Comparison of ENCODE assay signal across 8 cellular contexts in genomic region chrX:145405012-145405411, GRCh38.
DNase-seq lines count a peak whose midpoint lies in the region; ATAC-seq and TF ChIP-seq lines count a peak whose summit lies in the region.

No MANE protein-coding gene starts in this region.

- H3K4me3 ChIP-seq in KMS-11 (IDR thresholded peaks at IDR 0.05; ENCODE audit: insufficient read depth, low read depth, low read length) = no peak overlapping the region
- no peak overlapping the region for H3K4me3 ChIP-seq in sigmoid colon

- no peak overlapping the region for H3K4me2 ChIP-seq in KMS-11

- H3K9ac ChIP-seq in KMS-11 = no peak overlapping the region

- no peak overlapping the region for H2AFZ ChIP-seq in KMS-11 (ENCODE audit: low read depth)

- no peaks in the 10 kb centered on the region for H3K79me2 ChIP-seq in KMS-11 (ENCODE audit: insufficient read depth, low read depth)

- WGBS in sigmoid colon, 2 donors = 0% methylated on average over 1 of the region's 1 CpG

- peak; percentile 7 for DNase-seq in AG20443 (ENCODE audit: low spot score)
- peak; percentile 26 for DNase-seq in GM10248 (ENCODE audit: extremely low spot score)
- peak; percentile 35 for DNase-seq in astrocyte of the hippocampus (ENCODE audit: low read depth, low spot score)
- peak; percentile 56 for DNase-seq in medulla oblongata (ENCODE audit: extremely low spot score)
- DNase-seq in sigmoid colon = no peak

- POLR2A ChIA-PET in GM10248 (lab: Yijun Ruan, JAX) = no interaction called here

- H3K36me3 ChIP-seq in KMS-11 (ENCODE audit: insufficient read depth) (no peaks in the 10 kb centered on the region), sigmoid colon (no peaks in the 10 kb centered on the region)

- no peaks in the 10 kb centered on the region for H4K20me1 ChIP-seq in KMS-11 (ENCODE audit: insufficient read depth)

- CTCF ChIA-PET in GM10248 (lab: Yijun Ruan, JAX) = no interaction called here

- intact Hi-C loops in sigmoid colon (cut with DNase I) = no loop called here

- H3K4me1 ChIP-seq in KMS-11 (ENCODE audit: low read depth, poor library complexity, severe bottlenecking) (no peaks in the 10 kb centered on the region), sigmoid colon (no peaks in the 10 kb centered on the region)

- H3K27ac ChIP-seq in KMS-11 (no peak overlapping the region), sigmoid colon (no peak overlapping the region)

- no peak for ATAC-seq in HG03521 (IDR thresholded peaks at IDR 0.05; ENCODE audit: unreplicated experiment)
- no peak for ATAC-seq in HG02588 (IDR thresholded peaks at IDR 0.05; ENCODE audit: unreplicated experiment)

- TF ChIP-seq EP300 in sigmoid colon (IDR thresholded peaks at IDR 0.05) = no peak

- TF ChIP-seq POLR2A in sigmoid colon (IDR thresholded peaks at IDR 0.05) = no peak

- TF ChIP-seq CTCF in GM10248 (IDR thresholded peaks at IDR 0.05; ENCODE audit: control extremely low read depth, extremely low read depth, low read depth, missing control alignments) = peak; percentile 44
- peak; percentile 56 for TF ChIP-seq CTCF in KMS-11 (conservative IDR thresholded peaks at IDR 0.05; ENCODE audit: low read depth, low read length)
- TF ChIP-seq CTCF in sigmoid colon (IDR thresholded peaks at IDR 0.05) = peak in 2 of 4 experiments; percentile 19 to 32

- H3K9me3 ChIP-seq in sigmoid colon = no peaks in the 10 kb centered on the region

- H3K27me3 ChIP-seq in KMS-11 (ENCODE audit: insufficient read depth, low read depth) (no peaks in the 10 kb centered on the region), sigmoid colon (no peaks in the 10 kb centered on the region)
